In the genomic region with DNA sequence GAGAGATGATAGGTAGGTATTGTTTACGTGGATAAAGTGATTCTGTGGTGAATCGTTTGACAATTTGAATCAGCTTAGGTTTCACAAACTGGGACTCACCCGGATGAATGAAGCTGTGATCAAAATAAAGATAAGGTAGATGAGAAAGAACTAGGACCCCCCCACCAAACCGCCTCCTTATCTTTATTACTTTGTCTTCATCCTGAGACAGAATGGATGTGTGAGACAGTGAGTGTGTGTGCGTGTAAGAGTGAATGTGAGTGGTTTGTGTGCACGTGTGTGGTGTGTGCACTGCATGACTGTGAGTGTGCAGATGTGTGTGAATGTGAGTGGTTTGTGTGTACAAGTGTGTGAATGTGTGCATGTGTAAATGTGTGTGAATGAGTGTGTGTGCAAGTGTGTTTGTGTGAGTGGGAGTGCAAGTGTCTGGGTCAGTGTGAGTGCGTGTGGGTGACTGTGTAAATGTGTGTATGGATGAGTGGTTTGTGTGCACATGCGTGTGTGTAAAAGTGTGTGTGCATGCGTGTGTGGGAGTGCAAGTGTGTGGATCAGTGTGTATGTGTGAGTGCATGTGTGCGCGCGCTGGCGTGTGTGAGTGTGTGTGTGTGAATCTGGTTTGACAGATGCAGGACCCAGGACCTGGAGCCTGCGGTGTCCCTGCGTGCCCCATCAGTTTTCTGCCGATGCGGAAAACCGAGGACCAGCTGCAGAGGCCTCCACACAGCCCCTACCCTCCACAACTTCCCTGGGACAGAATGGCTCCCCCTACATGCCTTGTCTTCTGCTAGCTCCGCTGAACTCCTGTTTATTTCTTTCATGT, we compare ENCODE assay signal across 11 cellular contexts. TPM values are rescaled to one million over a fixed set of nuclear protein-coding genes. Genes with fewer than 3 reads are reported as not detected.
DNase-seq lines count a peak whose midpoint lies in the region; ATAC-seq and TF ChIP-seq lines count a peak whose summit lies in the region.
"Had no signal": no experiment of that assay in that cellular context is flagged by ENCODE, and none has a peak within 500 bp of the region (broad histone marks: within the 10 kb centered on the region; RNA-seq: fewer than 3 reads in every experiment).

No MANE protein-coding gene starts in this region.

- no peak overlapping the region for H3K4me2 ChIP-seq in SK-N-SH

- WGBS in SK-N-SH (ENCODE audit: low lambda C conversion rate): 85% methylated on average over 19 of the region's 19 CpGs

- peak overlapping the region; percentile 16 for H3K27ac Mint-ChIP-seq in endothelial cell (ENCODE audit: unreplicated experiment)

- intact Hi-C loops in upper lobe of right lung (cut with DNase I): no loop called here

- no peak for TF ChIP-seq RAD21 in SK-N-SH (IDR thresholded peaks at IDR 0.05; ENCODE audit: low read length)

- CTCF ChIA-PET in SK-N-SH (lab: Yijun Ruan, JAX): interaction anchor here (1.0 to 10.6 kb wide), 2 partner anchors 55 to 79 kb away, joined by 3 to 87 read pairs; partner anchors contain the start of gene CDK9

- H3K79me2 ChIP-seq in SK-N-SH (ENCODE audit: insufficient read depth): no peaks in the 10 kb centered on the region

- H3K27ac ChIP-seq in WERI-Rb-1 (peak overlapping the region; percentile 43), upper lobe of right lung (peak overlapping the region; percentile 30), SK-N-SH (ENCODE audit: low read depth in 2 of 2, low read length in 1 of 2) (no peak overlapping the region)

- no peak for ATAC-seq in upper lobe of right lung

- no peaks in the 10 kb centered on the region for H4K20me1 ChIP-seq in SK-N-SH (ENCODE audit: insufficient read depth)

- TF ChIP-seq CTCF in WERI-Rb-1 (IDR thresholded peaks at IDR 0.05; ENCODE audit: low read depth, low read length) (no peak), endothelial cell (IDR thresholded peaks at IDR 0.05; ENCODE audit: unreplicated experiment) (no peak), upper lobe of right lung (IDR thresholded peaks at IDR 0.05) (no peak), SK-N-SH (IDR thresholded peaks at IDR 0.05) (no peak)

- peaks cover 37% of the 10 kb centered on the region for H3K4me1 ChIP-seq in upper lobe of right lung
- peaks cover 0 to 2% of the 10 kb centered on the region in 2 experiments; a peak in 1 of 4 replicates for H3K4me1 ChIP-seq in SK-N-SH (ENCODE audit: control insufficient read depth in 1 of 2, insufficient read depth in 2 of 2, low read depth in 1 of 2, low read length in 1 of 2)

- H3K4me3 Mint-ChIP-seq in endothelial cell (ENCODE audit: unreplicated experiment): peak overlapping the region; percentile 56

- no peaks in the 10 kb centered on the region for H3K9me2 ChIP-seq in SK-N-SH

- POLR2A ChIA-PET in SK-N-SH (lab: Yijun Ruan, JAX): no interaction called here

- peak; percentile 45 for DNase-seq in stimulated activated CD4-positive, alpha-beta T cell treated with anti-CD3 and anti-CD28 coated beads, Interleukin-4, amount 100 ng/mL, for 24 hours
- DNase-seq in stimulated activated CD4-positive, alpha-beta T cell treated with anti-CD3 and anti-CD28 coated beads, Interleukin-12 subunit alpha, Interleukin-12 subunit beta, amount 100 ng/mL, for 4 hours: no peak
- DNase-seq in WERI-Rb-1 (no peak), endothelial cell (ENCODE audit: low spot score) (no peak), upper lobe of right lung (no peak), SK-N-SH (no peak), NCI-H226 (no peak), ureter (ENCODE audit: low spot score) (no peak)
- DNase-seq: H9, Kasumi-1 had no signal

- peaks cover 4% of the 10 kb centered on the region for H3K36me3 Mint-ChIP-seq in endothelial cell (ENCODE audit: low read depth, unreplicated experiment)

- H3K9me3 Mint-ChIP-seq in endothelial cell (ENCODE audit: unreplicated experiment): no peaks in the 10 kb centered on the region
- H3K9me3 Mint-ChIP-seq: H9 had no signal

- no peak for TF ChIP-seq EP300 in SK-N-SH (IDR thresholded peaks at IDR 0.05; ENCODE audit: borderline replicate concordance in 1 of 2, low read depth in 1 of 2, low read length in 1 of 2)

- no peak overlapping the region for H3K9ac ChIP-seq in SK-N-SH

- H3K9me3 ChIP-seq in WERI-Rb-1 (ENCODE audit: severe bottlenecking) (no peaks in the 10 kb centered on the region), upper lobe of right lung (no peaks in the 10 kb centered on the region), SK-N-SH (no peaks in the 10 kb centered on the region)
- H3K9me3 ChIP-seq: Peyer's patch had no signal

- peaks cover 13% of the 10 kb centered on the region for H3K27me3 Mint-ChIP-seq in endothelial cell (ENCODE audit: unreplicated experiment)

- no peak overlapping the region for H2AFZ ChIP-seq in SK-N-SH (ENCODE audit: low read depth)

- peaks cover 53% of the 10 kb centered on the region for H3K4me1 Mint-ChIP-seq in endothelial cell (ENCODE audit: unreplicated experiment)

- H3K36me3 ChIP-seq in WERI-Rb-1 (peaks cover 34% of the 10 kb centered on the region), upper lobe of right lung (peaks cover 21% of the 10 kb centered on the region), SK-N-SH (replicated peaks in 1 of 2; ENCODE audit: control insufficient read depth in 1 of 2, insufficient read depth in 2 of 2, low read length in 1 of 2) (no peaks in the 10 kb centered on the region)
- H3K36me3 ChIP-seq: Peyer's patch had no signal

- no peaks in the 10 kb centered on the region for H3F3A ChIP-seq in SK-N-SH (replicated peaks; ENCODE audit: insufficient read depth)

- H3K4me3 ChIP-seq in WERI-Rb-1 (ENCODE audit: low read depth, low read length) (no peak overlapping the region), upper lobe of right lung (no peak overlapping the region), SK-N-SH (ENCODE audit: low read depth in 2 of 2, low read length in 1 of 2) (no peak overlapping the region)
- H3K4me3 ChIP-seq: Peyer's patch had no signal

- no peaks in the 10 kb centered on the region for H3K27me3 ChIP-seq in WERI-Rb-1 (ENCODE audit: insufficient read depth, low read depth, severe bottlenecking)
- H3K27me3 ChIP-seq in upper lobe of right lung: no peaks in the 10 kb centered on the region
- H3K27me3 ChIP-seq in SK-N-SH (ENCODE audit: insufficient read depth): no peaks in the 10 kb centered on the region
- H3K27me3 ChIP-seq: Peyer's patch had no signal

TF ChIP-seq in SK-N-SH, 30 proteins besides CTCF, POLR2A, EP300 and RAD21:
- TF ChIP-seq ELF1 (IDR thresholded peaks at IDR 0.05) (no peak), IRF3 (IDR thresholded peaks at IDR 0.05; ENCODE audit: low read depth, low read length) (no peak), YY1 (IDR thresholded peaks at IDR 0.05; ENCODE audit: low read depth) (no peak), FOXM1 (IDR thresholded peaks at IDR 0.05; ENCODE audit: low read depth) (no peak), EZH2phosphoT487 (IDR thresholded peaks at IDR 0.05; ENCODE audit: borderline replicate concordance, low read depth) (no peak), RFX5 (IDR thresholded peaks at IDR 0.05; ENCODE audit: low read length) (no peak), CHD2 (IDR thresholded peaks at IDR 0.05; ENCODE audit: low read length, partially characterized antibody) (no peak)
- TF ChIP-seq, protein P1, sequence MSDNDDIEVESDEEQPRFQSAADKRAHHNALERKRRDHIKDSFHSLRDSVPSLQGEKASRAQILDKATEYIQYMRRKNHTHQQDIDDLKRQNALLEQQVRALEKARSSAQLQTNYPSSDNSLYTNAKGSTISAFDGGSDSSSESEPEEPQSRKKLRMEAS (IDR thresholded peaks at IDR 0.05; ENCODE audit: low read depth): no peak
- TF ChIP-seq, protein P2, sequence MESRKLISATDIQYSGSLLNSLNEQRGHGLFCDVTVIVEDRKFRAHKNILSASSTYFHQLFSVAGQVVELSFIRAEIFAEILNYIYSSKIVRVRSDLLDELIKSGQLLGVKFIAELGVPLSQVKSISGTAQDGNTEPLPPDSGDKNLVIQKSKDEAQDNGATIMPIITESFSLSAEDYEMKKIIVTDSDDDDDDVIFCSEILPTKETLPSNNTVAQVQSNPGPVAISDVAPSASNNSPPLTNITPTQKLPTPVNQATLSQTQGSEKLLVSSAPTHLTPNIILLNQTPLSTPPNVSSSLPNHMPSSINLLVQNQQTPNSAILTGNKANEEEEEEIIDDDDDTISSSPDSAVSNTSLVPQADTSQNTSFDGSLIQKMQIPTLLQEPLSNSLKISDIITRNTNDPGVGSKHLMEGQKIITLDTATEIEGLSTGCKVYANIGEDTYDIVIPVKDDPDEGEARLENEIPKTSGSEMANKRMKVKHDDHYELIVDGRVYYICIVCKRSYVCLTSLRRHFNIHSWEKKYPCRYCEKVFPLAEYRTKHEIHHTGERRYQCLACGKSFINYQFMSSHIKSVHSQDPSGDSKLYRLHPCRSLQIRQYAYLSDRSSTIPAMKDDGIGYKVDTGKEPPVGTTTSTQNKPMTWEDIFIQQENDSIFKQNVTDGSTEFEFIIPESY (IDR thresholded peaks at IDR 0.05; ENCODE audit: borderline replicate concordance, low read depth): no peak

RNA-seq across cellular contexts. Expression of gene ENG, which starts 11.4 kb away (rescaled TPM):
- total RNA-seq in endothelial cell (ENCODE audit: unreplicated experiment) (113 TPM), upper lobe of right lung (322 TPM), ureter (83.6 TPM)
- polyA plus RNA-seq in SK-N-SH (2012; rRNA removed): 8.8 and 18.8 TPM in 2 replicates
- polyA plus RNA-seq in SK-N-SH (2012; cell fraction: cytosol; rRNA removed): 8.8 and 16.2 TPM in 2 replicates
- 25.8 and 27.5 TPM in 2 replicates for polyA plus RNA-seq in SK-N-SH (2012; cell fraction: nucleus; rRNA removed)

RNA-seq across cellular contexts. Expression of gene AK1, which starts 11.6 kb away (rescaled TPM):
- total RNA-seq in endothelial cell (ENCODE audit: unreplicated experiment) (63.3 TPM), upper lobe of right lung (158 TPM), ureter (48.6 TPM)
- 103 and 125 TPM in 2 replicates for polyA plus RNA-seq in SK-N-SH (2012; rRNA removed)
- 65.8 and 85.2 TPM in 2 replicates for polyA plus RNA-seq in SK-N-SH (2012; cell fraction: cytosol; rRNA removed)
- 98.3 and 147 TPM in 2 replicates for polyA plus RNA-seq in SK-N-SH (2012; cell fraction: nucleus; rRNA removed)

RNA-seq across cellular contexts. Expression of gene ST6GALNAC6, which starts 33.5 kb away (rescaled TPM):
- 80.0 TPM for total RNA-seq in endothelial cell (ENCODE audit: unreplicated experiment)
- 94.7 TPM for total RNA-seq in upper lobe of right lung
- polyA plus RNA-seq in SK-N-SH (2012; rRNA removed): 34.8 and 47.5 TPM in 2 replicates
- 15.2 and 27.6 TPM in 2 replicates for polyA plus RNA-seq in SK-N-SH (2012; cell fraction: cytosol; rRNA removed)
- polyA plus RNA-seq in SK-N-SH (2012; cell fraction: nucleus; rRNA removed): 38.6 and 69.7 TPM in 2 replicates
- total RNA-seq in ureter: 48.9 TPM

RNA-seq across cellular contexts. Expression of gene ST6GALNAC4, which starts 51.0 kb away (rescaled TPM):
- total RNA-seq in endothelial cell (ENCODE audit: unreplicated experiment) (25.0 TPM), upper lobe of right lung (58.8 TPM), ureter (25.8 TPM)
- polyA plus RNA-seq in SK-N-SH (2012; rRNA removed): 28.4 and 30.2 TPM in 2 replicates
- polyA plus RNA-seq in SK-N-SH (2012; cell fraction: cytosol; rRNA removed): 11.0 and 21.1 TPM in 2 replicates
- polyA plus RNA-seq in SK-N-SH (2012; cell fraction: nucleus; rRNA removed): 29.1 and 30.8 TPM in 2 replicates

Comparison
In these comparisons a context has a peak if more than half of its experiments do, and no peak if none do; other contexts are left out.
1. H3K27ac ChIP-seq: peak in WERI-Rb-1 (single experiment) and upper lobe of right lung (single experiment); none in SK-N-SH (0 of 2).